Comparison of ENCODE assay signal across 2 cellular contexts in genomic region chr6:56708810-56709597, GRCh38.
TF ChIP-seq lines count a peak whose summit lies in the region.

No MANE protein-coding gene starts in this region.

TF ChIP-seq in A549, 52 proteins besides CTCF, POLR2A, EP300 and RAD21 (continued from another document):
- TF ChIP-seq SMC3 (IDR thresholded peaks at IDR 0.05) (peak; percentile 72), TP53 (CRISPR knock-in tag; IDR thresholded peaks at IDR 0.05) (no peak)

TF ChIP-seq in GM12878, 131 proteins besides CTCF, POLR2A, EP300 and RAD21 (continued from another document):
- no peak for TF ChIP-seq NRF1 (conservative IDR thresholded peaks at IDR 0.05; ENCODE audit: low read depth, low read length)
- no peak for TF ChIP-seq CREB1 (IDR thresholded peaks at IDR 0.05; ENCODE audit: low read depth)
- peak; percentile 69; the same call in 1 of the 2 replicates for TF ChIP-seq SMARCA5 (IDR thresholded peaks at IDR 0.05)
- TF ChIP-seq ZNF24 (IDR thresholded peaks at IDR 0.05), result peak; percentile 42; the same call in 1 of the 2 replicates
- no peak for TF ChIP-seq TCF3 (IDR thresholded peaks at IDR 0.05; ENCODE audit: borderline replicate concordance, insufficient read depth, low read depth, low read length)
- TF ChIP-seq ZNF592 (IDR thresholded peaks at IDR 0.05), result 0 out of 2 replicates have a peak, but pooled peaks have one; percentile 43
- TF ChIP-seq IRF4 (IDR thresholded peaks at IDR 0.05; ENCODE audit: low read depth, low read length), result no peak
- TF ChIP-seq E4F1 (IDR thresholded peaks at IDR 0.05; ENCODE audit: borderline replicate concordance, partially characterized antibody), result no peak
- TF ChIP-seq SKIL (IDR thresholded peaks at IDR 0.05; ENCODE audit: low read depth, poor library complexity, severe bottlenecking), result peak; percentile 55
- TF ChIP-seq RELB (IDR thresholded peaks at IDR 0.05; ENCODE audit: low read depth), result no peak
- no peak for TF ChIP-seq EED (IDR thresholded peaks at IDR 0.05; ENCODE audit: low read depth)
- TF ChIP-seq ZNF217 (IDR thresholded peaks at IDR 0.05), result peak; percentile 22; the same call in 1 of the 2 replicates
- TF ChIP-seq KLF5 (IDR thresholded peaks at IDR 0.05; ENCODE audit: partially characterized antibody), result no peak
- TF ChIP-seq REST (IDR thresholded peaks at IDR 0.05; ENCODE audit: low read depth, low read length), result no peak
- no peak for TF ChIP-seq SREBF1 (IDR thresholded peaks at IDR 0.05; ENCODE audit: low read length)
- TF ChIP-seq MEF2A (IDR thresholded peaks at IDR 0.05; ENCODE audit: insufficient read depth, low read depth, low read length), result no peak
- no peak for TF ChIP-seq ELK1 (IDR thresholded peaks at IDR 0.05; ENCODE audit: low read depth, low read length)
